ENCODE assay signal across 23 cellular contexts in the genomic region with DNA sequence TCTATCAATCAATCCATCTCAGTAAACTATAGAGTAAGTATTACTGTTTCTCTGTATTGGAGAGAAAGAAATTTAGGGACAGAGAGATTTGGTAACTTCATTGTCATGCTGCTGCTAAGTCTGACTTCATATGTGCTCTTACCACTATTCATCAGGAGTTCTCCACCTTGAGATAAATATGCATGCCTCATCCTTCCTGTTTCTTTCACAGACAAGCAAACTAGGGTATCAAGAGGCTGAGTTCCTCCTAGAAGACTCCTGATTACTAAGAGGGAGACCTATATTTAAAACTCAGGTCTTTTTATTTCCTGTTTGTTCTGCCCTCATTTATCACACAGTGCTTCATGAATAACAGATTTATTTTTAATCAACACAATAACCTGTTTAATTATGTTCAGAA.
DNase-seq lines count a peak whose midpoint lies in the region; ATAC-seq, FAIRE-seq and TF ChIP-seq lines count a peak whose summit lies in the region.
"Had no signal": no experiment of that assay in that cellular context is flagged by ENCODE, and none has a peak within 500 bp of the region (broad histone marks: within the 10 kb centered on the region; RNA-seq: fewer than 3 reads in every experiment).

No MANE protein-coding gene starts in this region.

- DNase-seq in D721Med (ENCODE audit: insufficient read length, low spot score): no peak
- DNase-seq in OCI-M1 (lab: John Stamatoyannopoulos, UW): peak; percentile 9
- DNase-seq in iris pigment epithelial cell (ENCODE audit: low read depth): peak; percentile 10
- no peak for DNase-seq in NCI-H1694 (lab: John Stamatoyannopoulos, UW)
- DNase-seq: 8988T; ACHN; AML-193; BE2C; Calu3; CD4-positive, alpha-beta memory T cell; COR-L47; DMS153; DND-41; GDM1; GOT3; HFFc6 had no signal

- ATAC-seq in HG02588 (IDR thresholded peaks at IDR 0.05; ENCODE audit: unreplicated experiment) (no peak), GM18873 (IDR thresholded peaks at IDR 0.05; ENCODE audit: low FRiP score, unreplicated experiment) (no peak)
- ATAC-seq: A549, GM12878 had no signal

- no peak for TF ChIP-seq CTCF in D721Med (IDR thresholded peaks at IDR 0.05; ENCODE audit: insufficient read depth, missing control alignments)

- FAIRE-seq in D721Med (lab: Jason Lieb, UNC): peak; percentile 58
- FAIRE-seq: A549, GM12878, GM18507, GM19239, H54 had no signal

Comparison
In these comparisons a context has a peak if more than half of its experiments do, and no peak if none do; other contexts are left out.
1. DNase-seq: peak in OCI-M1 (single experiment) and iris pigment epithelial cell (single experiment); none in D721Med (single experiment) and NCI-H1694 (single experiment).